30 cellular contexts compared by ENCODE assay signal in genomic region chr6:73631849-73632248, GRCh38. TPM values are rescaled to one million over a fixed set of nuclear protein-coding genes. Genes with fewer than 3 reads are reported as not detected.
DNase-seq lines count a peak whose midpoint lies in the region; ATAC-seq, FAIRE-seq and TF ChIP-seq lines count a peak whose summit lies in the region.
"Had no signal": no experiment of that assay in that cellular context is flagged by ENCODE, and none has a peak within 500 bp of the region (broad histone marks: within the 10 kb centered on the region; RNA-seq: fewer than 3 reads in every experiment).

No MANE protein-coding gene starts in this region.

- in situ Hi-C loops in IMR-90 (cut with MboI; ENCODE audit: low sequenced_read_pairs) = no loop called here

- TF ChIP-seq POLR2A in IMR-90 (IDR thresholded peaks at IDR 0.05; ENCODE audit: low read depth, low read length) = no peak

- H3K79me1 ChIP-seq in IMR-90 (ENCODE audit: low read depth in 1 of 2, low read length in 2 of 2) = peaks cover 0 to 9% of the 10 kb centered on the region in 2 experiments; a peak in 2 of 4 replicates

- H3K27me3 ChIP-seq in IMR-90 (ENCODE audit: control insufficient read depth, insufficient read depth, low read length) = no peaks in the 10 kb centered on the region
- no peaks in the 10 kb centered on the region for H3K27me3 ChIP-seq in bronchial epithelial cell (ENCODE audit: control insufficient read depth, insufficient read depth, low read length)
- H3K27me3 ChIP-seq: gastroesophageal sphincter, left lung, vagina had no signal

- H4K91ac ChIP-seq in IMR-90 (ENCODE audit: insufficient read depth, low read depth, low read length) = no peak overlapping the region

- no peak overlapping the region for H3K4me2 ChIP-seq in IMR-90 (ENCODE audit: low read depth, low read length)

- no peak overlapping the region for H2BK5ac ChIP-seq in IMR-90 (ENCODE audit: low read depth, low read length, poor library complexity, severe bottlenecking)

- no peak overlapping the region for H2AFZ ChIP-seq in IMR-90 (replicated peaks; ENCODE audit: low read length, poor library complexity)

- ATAC-seq in IMR-90 (ENCODE audit: low read depth) = peak; percentile 93
- ATAC-seq in sciatic nerve = no peak
- no peak for ATAC-seq in T-cell (replicated peaks in 1 of 4)
- ATAC-seq: gastroesophageal sphincter, left lung, natural killer cell, Right ventricle myocardium inferior had no signal

- H3K36me3 Mint-ChIP-seq in T-cell = peaks cover 32% of the 10 kb centered on the region

- no peak overlapping the region for H3K4me3 ChIP-seq in IMR-90 (ENCODE audit: insufficient read depth, low read depth, low read length)
- H3K4me3 ChIP-seq in bronchial epithelial cell (ENCODE audit: low read depth, low read length) = no peak overlapping the region
- H3K4me3 ChIP-seq: gastroesophageal sphincter, left lung, vagina had no signal

- H2AK5ac ChIP-seq in IMR-90 (ENCODE audit: low read depth, low read length) = no peak overlapping the region

- H3K9me1 ChIP-seq in IMR-90 (ENCODE audit: insufficient read depth, low read length) = peaks cover 6% of the 10 kb centered on the region; the same call in 1 of the 2 replicates

- no TSS peak for BruUV-seq in IMR-90 (replicated peaks; lab: Mats Ljungman, UMichigan)

- no peaks in the 10 kb centered on the region for H3K27me3 Mint-ChIP-seq in T-cell
- H3K27me3 Mint-ChIP-seq: activated naive CD8-positive, alpha-beta T cell had no signal

- no peaks in the 10 kb centered on the region for H3K9me3 ChIP-seq in IMR-90 (ENCODE audit: control insufficient read depth, insufficient read depth, low read length)
- H3K9me3 ChIP-seq: gastroesophageal sphincter, left lung, vagina had no signal

- H3K4me1 Mint-ChIP-seq in T-cell = no peaks in the 10 kb centered on the region
- H3K4me1 Mint-ChIP-seq: immature natural killer cell, natural killer cell had no signal

- H4K5ac ChIP-seq in IMR-90 (ENCODE audit: low read depth, low read length) = no peak overlapping the region

- TF ChIP-seq RAD21 in IMR-90 (IDR thresholded peaks at IDR 0.05; ENCODE audit: low read length) = no peak

- H3K4ac ChIP-seq in IMR-90 (ENCODE audit: low read depth, low read length) = no peak overlapping the region

- no peak overlapping the region for H3K27ac Mint-ChIP-seq in T-cell
- H3K27ac Mint-ChIP-seq: activated naive CD8-positive, alpha-beta T cell; activated T-helper 2 cell treated with anti-CD3 and anti-CD28 coated beads, Interferon-gamma antibody, Interleukin-2, Interleukin-4, amounts not matched to agents 10 μg/mL and 5 μg/mL and 100 μg/mL, durations not matched to agents 14 hours and 24 hours and 36 hours; CD14-positive monocyte; immature natural killer cell; natural killer cell had no signal

- H4K20me1 ChIP-seq in IMR-90 (ENCODE audit: insufficient read depth, low read length) = no peaks in the 10 kb centered on the region

- H3K23ac ChIP-seq in IMR-90 (ENCODE audit: low read depth, low read length) = no peak overlapping the region

- no peak overlapping the region for H3K9ac ChIP-seq in IMR-90 (ENCODE audit: low read depth, low read length)

- 0 out of 2 replicates have a peak overlapping the region, but pooled peaks have one; percentile 29 for H3K27ac ChIP-seq in IMR-90 (ENCODE audit: insufficient read depth, low read length)
- H3K27ac ChIP-seq: gastroesophageal sphincter, left lung, vagina had no signal

- H3K36me3 ChIP-seq in IMR-90 (ENCODE audit: control insufficient read depth, insufficient read depth, low read length) (peaks cover 12% of the 10 kb centered on the region), bronchial epithelial cell (ENCODE audit: control insufficient read depth, insufficient read depth, low read length) (peaks cover 2% of the 10 kb centered on the region)

- dilution Hi-C loops in IMR-90 (cut with HindIII; ENCODE audit: low sequenced_read_pairs, unreplicated experiment) = no loop called here

- H2BK20ac ChIP-seq in IMR-90 (ENCODE audit: low read depth, low read length) = no peak overlapping the region

- DNase-seq in AG20443 (ENCODE audit: low spot score) (peak; percentile 16), IMR-90 (peak; percentile 93), bronchial epithelial cell (ENCODE audit: low read depth) (peak; percentile 45), islet precursor cell (peak; percentile 58), sciatic nerve (ENCODE audit: low spot score) (no peak), DMS114 treated with DMSO at 0.1 percent for 48 hours (lab: John Stamatoyannopoulos, UW; ENCODE audit: unreplicated experiment) (no peak), nucleus accumbens (lab: John Stamatoyannopoulos, UW) (no peak), T-cell (no peak)
- DNase-seq: activated CD4-positive, alpha-beta T cell treated with anti-CD3 and anti-CD28 coated beads, Interleukin-2, amount 50 U/mL, for 4 hours; activated CD4-positive, CD25-positive, alpha-beta regulatory T cell; Calu3; cerebellar nuclear complex; hippocampal formation; immature natural killer cell; KG1; left lung; natural killer cell; NCI-H187; retina; stimulated activated CD4-positive, alpha-beta T cell treated with anti-CD3 and anti-CD28 coated beads, Interleukin-12 subunit alpha, Interleukin-12 subunit beta, amount 100 ng/mL, for 4 hours; stimulated activated CD4-positive, alpha-beta T cell treated with anti-CD3 and anti-CD28 coated beads, Interleukin-4, amount 100 ng/mL, for 24 hours; stimulated activated naive CD4-positive, alpha-beta T cell; T1000 had no signal

- H4K8ac ChIP-seq in IMR-90 (ENCODE audit: low read depth in 2 of 2, low read length in 2 of 2) = no peak overlapping the region

- H3K14ac ChIP-seq in IMR-90 (replicated peaks; ENCODE audit: low read depth, low read length) = no peak overlapping the region

- no CpG with 5 or more reads among the region's 5 CpGs for WGBS in IMR-90 (ENCODE audit: extremely low coverage in 2 of 2, insufficient read length in 1 of 2), 2 experiments

- H3K4me1 ChIP-seq in IMR-90 (ENCODE audit: control insufficient read depth, insufficient read depth, low read length) = peaks cover 4% of the 10 kb centered on the region
- H3K4me1 ChIP-seq: gastroesophageal sphincter, left lung, vagina had no signal

- H2AK9ac ChIP-seq in IMR-90 (replicated peaks; ENCODE audit: low read depth, low read length, poor library complexity) = no peak overlapping the region

- no peak overlapping the region for H3K4me3 Mint-ChIP-seq in T-cell
- H3K4me3 Mint-ChIP-seq: activated naive CD8-positive, alpha-beta T cell; CD14-positive monocyte; immature natural killer cell; natural killer cell had no signal

- no peak overlapping the region for H3K56ac ChIP-seq in IMR-90 (ENCODE audit: extremely low read depth, insufficient read depth, low read length)

- H2BK120ac ChIP-seq in IMR-90 (ENCODE audit: low read depth, low read length) = no peak overlapping the region

- no peak for FAIRE-seq in bronchial epithelial cell (lab: Jason Lieb, UNC)
- FAIRE-seq: GM19239 had no signal

- POLR2A ChIA-PET in IMR-90 (lab: Charles Lee; ENCODE audit: unreplicated experiment) = interaction anchor here (0.6 kb wide), 1 partner anchor 617 kb away, joined by 3 read pairs; no protein-coding TSS in a partner anchor
- POLR2A ChIA-PET in T-cell (lab: Charles Lee) = interaction anchor here in 1 of 2 donors (0.5 kb wide), 1 partner anchor 113 kb away, joined by 5 read pairs; no protein-coding TSS in a partner anchor

- H3K18ac ChIP-seq in IMR-90 (ENCODE audit: low read depth, low read length) = no peak overlapping the region

- intact Hi-C loops in IMR-90 (cut with micrococcal nuclease) = no loop called here
- intact Hi-C loops in sciatic nerve (cut with DNase I) = no loop called here

- no peaks in the 10 kb centered on the region for H3K9me3 Mint-ChIP-seq in T-cell
- H3K9me3 Mint-ChIP-seq: activated T-helper 2 cell treated with anti-CD3 and anti-CD28 coated beads, Interferon-gamma antibody, Interleukin-2, Interleukin-4, amounts not matched to agents 10 μg/mL and 5 μg/mL and 100 μg/mL, durations not matched to agents 14 hours and 24 hours and 36 hours; CD14-positive monocyte; immature natural killer cell; natural killer cell had no signal

- CTCF ChIA-PET in IMR-90 (lab: Yijun Ruan, JAX) (interaction anchor here (0.7 kb wide), 1 partner anchor 10 kb away, joined by 7 read pairs; no protein-coding TSS in a partner anchor), T-cell (lab: Charles Lee) (interaction anchor here (0.5 to 1.0 kb wide), 8 partner anchors 12 to 1972 kb away, joined by 3 to 7 read pairs (median 5); no protein-coding TSS in a partner anchor)

- TF ChIP-seq CTCF in IMR-90 (conservative IDR thresholded peaks at IDR 0.05; ENCODE audit: low read depth, low read length) = no peak
- no peak for TF ChIP-seq CTCF in bronchial epithelial cell (IDR thresholded peaks at IDR 0.05; ENCODE audit: insufficient read depth, low read length, severe bottlenecking)

- no peak overlapping the region for H2BK15ac ChIP-seq in IMR-90 (ENCODE audit: low read depth, low read length)

TF ChIP-seq in IMR-90, 13 proteins besides CTCF, POLR2A, EP300 and RAD21:
- TF ChIP-seq FOS (IDR thresholded peaks at IDR 0.05; ENCODE audit: low read depth, low read length) = peak; percentile 79
- TF ChIP-seq CHD1 (IDR thresholded peaks at IDR 0.05; ENCODE audit: low read depth, low read length) = no peak
- TF ChIP-seq MAFK (IDR thresholded peaks at IDR 0.05; ENCODE audit: low read depth, low read length) = no peak
- TF ChIP-seq BHLHE40 (IDR thresholded peaks at IDR 0.05; ENCODE audit: low read depth, low read length) = no peak
- no peak for TF ChIP-seq NFE2L2 (IDR thresholded peaks at IDR 0.05; ENCODE audit: low read depth, low read length)

RNA-seq across cellular contexts. Expression of gene SLC17A5, which starts 21.9 kb away (rescaled TPM):
- 27.2 and 37.5 TPM in 2 replicates for total RNA-seq in IMR-90 (2012; rRNA removed)
- polyA plus RNA-seq in IMR-90 (2012; rRNA removed) = 18.7 and 20.8 TPM in 2 replicates
- polyA plus RNA-seq in IMR-90 (2012; cell fraction: cytosol; rRNA removed) = 7.6 and 12.2 TPM in 2 replicates
- 4.0 and 9.1 TPM in 2 replicates for polyA plus RNA-seq in IMR-90 (2012; cell fraction: nucleus; rRNA removed; ENCODE audit: low replicate concordance)
- 12.4 and 18.7 TPM in 2 replicates for total RNA-seq in bronchial epithelial cell
- 13.6 TPM for total RNA-seq in sciatic nerve
- total RNA-seq in T-cell = 10 to 100 TPM in 1 of 5 donors, 1 to 10 TPM in 4; 6.4 to 15.0 (median 9.4) TPM

Comparison
In these comparisons a context has a peak if more than half of its experiments do, and no peak if none do; other contexts are left out.
1. DNase-seq: peak in AG20443 (single experiment), IMR-90 (single experiment), bronchial epithelial cell (single experiment) and islet precursor cell (single experiment); none in sciatic nerve (single experiment), DMS114 treated with DMSO at 0.1 percent for 48 hours (single experiment), nucleus accumbens (0 of 56) and T-cell (0 of 34).